Comparison of ENCODE assay signal across 16 cellular contexts in genomic region chr15:52181938-52182780, GRCh38.
"Had no signal": no experiment of that assay in that cellular context is flagged by ENCODE, and none has a peak within 500 bp of the region (broad histone marks: within the 10 kb centered on the region; RNA-seq: fewer than 3 reads in every experiment).

No MANE protein-coding gene starts in this region.

- ATAC-seq: activated CD4-positive, CD25-positive, alpha-beta regulatory T cell treated with anti-CD3 and anti-CD28 coated beads, Interleukin-2, amount 50 U/mL, for 24 hours; left colon; lower lobe of right lung; T-helper 17 cell; upper lobe of right lung had no signal

- DNase-seq: activated CD4-positive, alpha-beta T cell treated with anti-CD3 and anti-CD28 coated beads, Interleukin-2, amount 50 U/mL, for 1 hour; activated effector memory CD4-positive, alpha-beta T cell treated with Interleukin-2 at 50 U/mL for 16 hours; activated naive CD4-positive, alpha-beta T cell treated with anti-CD3 and anti-CD28 coated beads, Interleukin-2, amount 50 U/mL, for 16 hours; dorsolateral prefrontal cortex; endodermal cell; left colon; lower lobe of right lung; stimulated activated CD4-positive, alpha-beta T cell treated with anti-CD3 and anti-CD28 coated beads, Interleukin-12 subunit alpha, Interleukin-12 subunit beta, amount 100 ng/mL, for 4 hours; stimulated activated CD4-positive, alpha-beta T cell treated with anti-CD3 and anti-CD28 coated beads, Interleukin-2, amount 100 ng/mL, for 24 hours; T-helper 17 cell; upper lobe of right lung had no signal

- H3K27ac ChIP-seq: cardiac muscle cell, lower lobe of right lung, parathyroid adenoma, thoracic aorta, upper lobe of right lung had no signal

- H3K27me3 ChIP-seq: dorsolateral prefrontal cortex, upper lobe of right lung had no signal

- H3K4me1 ChIP-seq: parathyroid adenoma had no signal

- H3K79me2 ChIP-seq: parathyroid adenoma had no signal

- FAIRE-seq: islet of Langerhans had no signal

- H3K9me3 ChIP-seq: lower lobe of right lung, thoracic aorta, upper lobe of right lung had no signal

- H3K4me3 ChIP-seq: cardiac muscle cell, lower lobe of right lung, thoracic aorta, upper lobe of right lung had no signal

- H3K9ac ChIP-seq: parathyroid adenoma had no signal

- H2AFZ ChIP-seq: parathyroid adenoma had no signal

- H3K36me3 ChIP-seq: cardiac muscle cell, lower lobe of right lung, thoracic aorta, upper lobe of right lung had no signal
